In genomic region chr1:231866392-231867331, GRCh38 we compare ENCODE assay signal across 8 cellular contexts.
DNase-seq lines count a peak whose midpoint lies in the region; ATAC-seq, FAIRE-seq and TF ChIP-seq lines count a peak whose summit lies in the region.
"Had no signal": no experiment of that assay in that cellular context is flagged by ENCODE, and none has a peak within 500 bp of the region (broad histone marks: within the 10 kb centered on the region; RNA-seq: fewer than 3 reads in every experiment).

No MANE protein-coding gene starts in this region.

- in situ Hi-C loops in K562 (cut with MboI) = no loop called here

- no peaks in the 10 kb centered on the region for H3K36me3 ChIP-seq in K562 (ENCODE audit: control insufficient read depth, insufficient read depth, low read length)

- DNase-seq in NCI-H1092 (lab: John Stamatoyannopoulos, UW) (peak; percentile 46), T-helper 2 cell (peak in 4 of 5 experiments; percentile 17 to 48 (median 22)), K562 (ENCODE audit: extremely low read depth in 1 of 4, low spot score in 3 of 4) (peak; percentile 61 to 65 (median 64)), iPS-NIHi11 (ENCODE audit: low spot score) (peak; percentile 65), NCI-H187 treated with DMSO at 0.1 percent for 48 hours (lab: John Stamatoyannopoulos, UW) (no peak)
- DNase-seq in stimulated activated CD4-positive, alpha-beta T cell treated with anti-CD3 and anti-CD28 coated beads, Interleukin-12 subunit alpha, Interleukin-12 subunit beta, amount 100 ng/mL, for 48 hours (ENCODE audit: low read depth in 2 of 3, low spot score in 1 of 3) = peak; percentile 29 to 53 (median 31)

- TF ChIP-seq EP300 in K562 (IDR thresholded peaks at IDR 0.05; ENCODE audit: low read length) = no peak

- TF ChIP-seq CTCF in GM12872 (IDR thresholded peaks at IDR 0.05; ENCODE audit: insufficient read depth, low read depth, low read length) (peak; percentile 81), K562 (IDR thresholded peaks at IDR 0.05 in 2 of 3, conservative IDR thresholded peaks at IDR 0.05 in 1 of 3; ENCODE audit: insufficient read depth in 2 of 3, low read depth in 1 of 3, low read length in 3 of 3) (peak; percentile 70 to 89 (median 86))

- no peak overlapping the region for H3K4me2 ChIP-seq in K562 (ENCODE audit: insufficient read depth, low read length)

- no peak overlapping the region for H3K9ac ChIP-seq in K562 (ENCODE audit: insufficient read depth in 1 of 2, low read depth in 2 of 2, low read length in 2 of 2)

- no peaks in the 10 kb centered on the region for H3K9me3 ChIP-seq in K562 (replicated peaks; ENCODE audit: control insufficient read depth, insufficient read depth, low read depth, low read length)

- H3K4me1 ChIP-seq in K562 (replicated peaks in 1 of 2; ENCODE audit: control insufficient read depth in 2 of 2, insufficient read depth in 2 of 2, low read length in 2 of 2) = no peaks in the 10 kb centered on the region

- H3K4me3 ChIP-seq in K562 = no peak overlapping the region

- no peak overlapping the region for H3K27ac ChIP-seq in K562 (ENCODE audit: extremely low read depth, low read depth, low read length)
- H3K27ac ChIP-seq: epithelial cell of prostate had no signal

- TF ChIP-seq POLR2A in K562 (conservative IDR thresholded peaks at IDR 0.05) = no peak

- BruUV-seq in K562 (replicated peaks; lab: Mats Ljungman, UMichigan) = no TSS peak

- H3K79me2 ChIP-seq in K562 (ENCODE audit: control insufficient read depth, insufficient read depth, low read length) = no peaks in the 10 kb centered on the region

- ATAC-seq in K562 = peak; percentile 76

- H3K9me1 ChIP-seq in K562 (ENCODE audit: control insufficient read depth, insufficient read depth, low read length) = no peaks in the 10 kb centered on the region

- peak; percentile 91 for FAIRE-seq in K562 (lab: Jason Lieb, UNC)

- POLR2A ChIA-PET in K562 (lab: Yijun Ruan, JAX) = interaction anchor here (0.5 kb wide), 1 partner anchor 507 kb away, joined by 4 read pairs; no protein-coding TSS in a partner anchor

- peaks cover 3 to 4% of the 10 kb centered on the region in 2 experiments; a peak in 1 of 5 replicates for H3K27me3 ChIP-seq in K562 (ENCODE audit: control insufficient read depth in 2 of 2, insufficient read depth in 2 of 2, low read length in 2 of 2)

- CTCF ChIA-PET in K562 (lab: Yijun Ruan, JAX; ENCODE audit: low intra/inter-chr PET ratio) = interaction anchor here (0.7 to 1.7 kb wide), 2 partner anchors 110 to 1374 kb away, joined by 4 to 6 read pairs; no protein-coding TSS in a partner anchor

- TF ChIP-seq RAD21 in K562 (CRISPR knock-in tag; conservative IDR thresholded peaks at IDR 0.05 in 1 of 2, IDR thresholded peaks at IDR 0.05 in 1 of 2) = peak; percentile 80 to 84

- H2AFZ ChIP-seq in K562 (ENCODE audit: low read depth, low read length) = no peak overlapping the region

- WGBS in K562 (ENCODE audit: insufficient coverage, low coverage, missing lambda C conversion rate) = 16% methylated on average over 18 of the region's 18 CpGs

- intact Hi-C loops in K562 (cut with micrococcal nuclease) = loop anchor here (1.0 kb wide), 1 partner anchor 1373 kb away; no protein-coding TSS in a partner anchor

- H4K20me1 ChIP-seq in K562 (replicated peaks; ENCODE audit: control insufficient read depth, insufficient read depth, low read length) = no peaks in the 10 kb centered on the region

TF ChIP-seq in K562, 482 proteins besides CTCF, POLR2A, EP300 and RAD21 (continues in another document):
- TF ChIP-seq E2F3 (CRISPR knock-in tag; IDR thresholded peaks at IDR 0.05) (0 out of 2 replicates have a peak, but pooled peaks have one; percentile 20), SMC3 (conservative IDR thresholded peaks at IDR 0.05; ENCODE audit: insufficient read depth, low read depth, low read length) (peak; percentile 57), FOS (IDR thresholded peaks at IDR 0.05; ENCODE audit: extremely low read depth, insufficient read length) (no peak), CUX1 (CRISPR knock-in tag; IDR thresholded peaks at IDR 0.05) (no peak), COPS2 (conservative IDR thresholded peaks at IDR 0.05) (no peak), ZBTB7A (IDR thresholded peaks at IDR 0.05; ENCODE audit: borderline replicate concordance, control insufficient read depth, low read depth, low read length) (no peak), SRSF3 (IDR thresholded peaks at IDR 0.05; ENCODE audit: insufficient read depth, low read length) (no peak), DEAF1 (CRISPR knock-in tag; IDR thresholded peaks at IDR 0.05) (peak; percentile 73), HLTF (IDR thresholded peaks at IDR 0.05) (no peak), ZNF584 (CRISPR knock-in tag; IDR thresholded peaks at IDR 0.05; ENCODE audit: low read depth) (no peak), JUND (IDR thresholded peaks at IDR 0.05; ENCODE audit: borderline replicate concordance, low read depth, low read length) (0 out of 2 replicates have a peak, but pooled peaks have one; percentile 11), JUND (tag; IDR thresholded peaks at IDR 0.05; ENCODE audit: borderline replicate concordance, low read depth, low read length) (no peak), XRCC3 (IDR thresholded peaks at IDR 0.05) (no peak), ZNF274 (IDR thresholded peaks at IDR 0.05; ENCODE audit: borderline replicate concordance, low read depth, low read length) (no peak), SETDB1 (IDR thresholded peaks at IDR 0.05; ENCODE audit: low read length) (no peak), ZZZ3 (IDR thresholded peaks at IDR 0.05) (no peak)
- TF ChIP-seq, protein P1, sequence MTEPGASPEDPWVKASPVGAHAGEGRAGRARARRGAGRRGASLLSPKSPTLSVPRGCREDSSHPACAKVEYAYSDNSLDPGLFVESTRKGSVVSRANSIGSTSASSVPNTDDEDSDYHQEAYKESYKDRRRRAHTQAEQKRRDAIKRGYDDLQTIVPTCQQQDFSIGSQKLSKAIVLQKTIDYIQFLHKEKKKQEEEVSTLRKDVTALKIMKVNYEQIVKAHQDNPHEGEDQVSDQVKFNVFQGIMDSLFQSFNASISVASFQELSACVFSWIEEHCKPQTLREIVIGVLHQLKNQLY (CRISPR knock-in tag; conservative IDR thresholded peaks at IDR 0.05) = no peak
- TF ChIP-seq, protein P2, sequence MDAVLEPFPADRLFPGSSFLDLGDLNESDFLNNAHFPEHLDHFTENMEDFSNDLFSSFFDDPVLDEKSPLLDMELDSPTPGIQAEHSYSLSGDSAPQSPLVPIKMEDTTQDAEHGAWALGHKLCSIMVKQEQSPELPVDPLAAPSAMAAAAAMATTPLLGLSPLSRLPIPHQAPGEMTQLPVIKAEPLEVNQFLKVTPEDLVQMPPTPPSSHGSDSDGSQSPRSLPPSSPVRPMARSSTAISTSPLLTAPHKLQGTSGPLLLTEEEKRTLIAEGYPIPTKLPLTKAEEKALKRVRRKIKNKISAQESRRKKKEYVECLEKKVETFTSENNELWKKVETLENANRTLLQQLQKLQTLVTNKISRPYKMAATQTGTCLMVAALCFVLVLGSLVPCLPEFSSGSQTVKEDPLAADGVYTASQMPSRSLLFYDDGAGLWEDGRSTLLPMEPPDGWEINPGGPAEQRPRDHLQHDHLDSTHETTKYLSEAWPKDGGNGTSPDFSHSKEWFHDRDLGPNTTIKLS (IDR thresholded peaks at IDR 0.05; ENCODE audit: borderline replicate concordance, low read depth) = no peak
